Comparison of ENCODE assay signal across 1 cellular context in the genomic region with DNA sequence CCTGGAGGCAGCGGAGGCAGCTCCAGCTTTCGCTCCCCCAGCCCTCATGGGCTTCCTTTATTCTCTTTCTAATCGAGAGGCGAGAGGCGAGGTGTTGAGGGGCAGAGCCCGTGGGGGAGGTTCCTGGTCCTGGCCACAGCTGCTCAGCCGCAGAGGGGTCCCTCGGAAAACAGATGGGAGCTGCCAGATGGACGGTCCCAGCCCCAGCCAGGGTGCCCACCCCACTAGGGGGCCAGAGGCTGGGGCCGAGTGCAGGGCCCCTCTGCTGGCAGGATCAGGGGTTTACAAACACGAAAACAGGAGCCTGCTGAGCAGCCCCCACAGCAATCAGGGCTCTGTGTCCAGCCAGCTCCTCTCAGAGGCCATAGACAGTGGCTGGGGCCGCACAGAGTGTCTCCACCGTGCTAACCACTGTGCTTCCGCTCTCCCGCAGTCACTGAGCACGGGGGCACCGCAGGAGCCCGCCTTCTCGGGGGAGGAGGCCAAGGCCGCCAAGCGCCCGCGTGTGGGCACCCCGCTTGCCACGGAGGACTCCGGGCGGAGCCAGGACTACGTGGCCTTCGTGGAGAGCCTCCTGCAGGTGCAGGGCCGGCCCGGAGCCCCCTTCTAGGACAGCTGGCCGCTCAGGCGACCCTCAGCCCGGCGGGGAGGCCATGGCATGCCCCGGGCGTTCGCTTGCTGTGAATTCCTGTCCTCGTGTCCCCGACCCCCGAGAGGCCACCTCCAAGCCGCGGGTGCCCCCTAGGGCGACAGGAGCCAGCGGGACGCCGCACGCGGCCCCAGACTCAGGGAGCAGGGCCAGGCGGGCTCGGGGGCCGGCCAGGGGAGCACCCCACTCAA.
A peak's percentile ranks its signal among the peaks of the same experiment; 100 is the strongest.
TF ChIP-seq lines count a peak whose summit lies in the region.

No MANE protein-coding gene starts in this region.

TF ChIP-seq in K562, 482 proteins besides CTCF, POLR2A, EP300 and RAD21 (continued from another document):
- no peak for TF ChIP-seq ZNF384 (IDR thresholded peaks at IDR 0.05; ENCODE audit: low read depth, low read length)
- TF ChIP-seq U2AF2 (optimal IDR thresholded peaks at IDR 0.05; ENCODE audit: low read depth, low read length), result no peak
- no peak for TF ChIP-seq SMARCC2 (IDR thresholded peaks at IDR 0.05; ENCODE audit: low read depth)
- TF ChIP-seq SMC3 (conservative IDR thresholded peaks at IDR 0.05; ENCODE audit: insufficient read depth, low read depth, low read length), result no peak
- TF ChIP-seq NEUROD1 (IDR thresholded peaks at IDR 0.05; ENCODE audit: borderline replicate concordance, low read depth, low read length, partially characterized antibody), result no peak
- TF ChIP-seq CCNT2 (IDR thresholded peaks at IDR 0.05; ENCODE audit: borderline replicate concordance, extremely low read depth, insufficient read length, low read depth, low read length), result peak; percentile 28
- TF ChIP-seq, protein P1, sequence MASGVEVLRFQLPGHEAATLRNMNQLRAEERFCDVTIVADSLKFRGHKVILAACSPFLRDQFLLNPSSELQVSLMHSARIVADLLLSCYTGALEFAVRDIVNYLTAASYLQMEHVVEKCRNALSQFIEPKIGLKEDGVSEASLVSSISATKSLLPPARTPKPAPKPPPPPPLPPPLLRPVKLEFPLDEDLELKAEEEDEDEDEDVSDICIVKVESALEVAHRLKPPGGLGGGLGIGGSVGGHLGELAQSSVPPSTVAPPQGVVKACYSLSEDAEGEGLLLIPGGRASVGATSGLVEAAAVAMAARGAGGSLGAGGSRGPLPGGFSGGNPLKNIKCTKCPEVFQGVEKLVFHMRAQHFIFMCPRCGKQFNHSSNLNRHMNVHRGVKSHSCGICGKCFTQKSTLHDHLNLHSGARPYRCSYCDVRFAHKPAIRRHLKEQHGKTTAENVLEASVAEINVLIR (CRISPR knock-in tag; IDR thresholded peaks at IDR 0.05), result no peak
- TF ChIP-seq SMARCB1 (IDR thresholded peaks at IDR 0.05; ENCODE audit: insufficient read length, low read depth), result no peak
